In the genomic region with DNA sequence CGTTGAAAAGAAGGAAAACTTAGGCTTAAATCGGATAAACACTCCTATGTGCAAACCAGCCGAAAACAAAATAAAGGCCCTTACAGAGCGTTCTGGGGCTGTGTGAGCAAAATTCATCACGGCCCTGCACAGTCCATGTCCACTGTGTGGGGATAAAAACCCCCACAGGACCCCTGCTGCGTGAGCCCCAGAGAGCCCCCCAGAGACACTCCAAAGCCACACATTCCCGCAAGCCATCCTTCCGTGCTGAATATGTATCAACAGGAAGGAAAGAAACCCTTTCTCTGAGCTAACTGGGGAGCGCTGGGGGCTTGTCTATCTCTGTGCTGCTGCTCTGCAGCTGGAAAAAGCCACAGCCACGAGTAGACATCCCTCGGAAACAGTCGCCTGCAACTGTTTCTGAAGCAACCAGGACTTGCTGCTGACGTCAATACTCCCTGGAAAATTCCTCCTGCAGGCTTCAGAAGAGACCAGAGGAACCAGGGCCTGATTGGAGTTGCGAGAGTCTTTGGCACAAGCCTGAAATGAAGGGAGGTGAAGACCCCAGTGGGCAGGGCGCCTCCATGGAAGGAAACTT, we compare ENCODE assay signal across 8 cellular contexts.
DNase-seq lines count a peak whose midpoint lies in the region; ATAC-seq lines count a peak whose summit lies in the region.

No MANE protein-coding gene starts in this region.

- H3K27ac ChIP-seq in angular gyrus (ENCODE audit: low read depth, low read length): peak overlapping the region; percentile 82

- in situ Hi-C loops in G401 (cut with HindIII; ENCODE audit: low sequenced_read_pairs): no loop called here

- no peak for ATAC-seq in HG02870 (IDR thresholded peaks at IDR 0.05; ENCODE audit: unreplicated experiment)
- no peak for ATAC-seq in GM18858 (IDR thresholded peaks at IDR 0.05; ENCODE audit: unreplicated experiment)

- peak; percentile 22 for DNase-seq in AG08396 (ENCODE audit: low spot score)
- peak; percentile 50 for DNase-seq in ELF-1 (ENCODE audit: low read depth, low spot score)
- DNase-seq in left kidney (ENCODE audit: low read depth, low spot score): peak; percentile 17
- no peak for DNase-seq in G401 (ENCODE audit: low spot score)
- DNase-seq in amniotic stem cell (lab: John Stamatoyannopoulos, UW): no peak

Comparison
In these comparisons a context has a peak if more than half of its experiments do, and no peak if none do; other contexts are left out.
1. DNase-seq: peak in AG08396 (single experiment), ELF-1 (single experiment) and left kidney (single experiment); none in G401 (single experiment) and amniotic stem cell (single experiment).